In genomic region chr1:53558916-53559315, GRCh38 we compare ENCODE assay signal across 20 cellular contexts.
"Had no signal": no experiment of that assay in that cellular context is flagged by ENCODE, and none has a peak within 500 bp of the region (broad histone marks: within the 10 kb centered on the region; RNA-seq: fewer than 3 reads in every experiment).

No MANE protein-coding gene starts in this region.

- H3K36me3 ChIP-seq: left lung, prostate gland, spleen, thoracic aorta, tibial nerve, upper lobe of left lung, vagina had no signal

- H3K4me3 Mint-ChIP-seq: mesothelial cell of epicardium; naive B cell; natural killer cell treated with Interleukin-12 subunit alpha and Interleukin-12 subunit beta and Interleukin-15 and Interleukin-18, amount 100 ng/mL, for 72 hours; stimulated activated naive B cell treated with anti-CD40 and anti-IgM and Interleukin-4, amounts not matched to agents 10 μg/mL and 1 μg/mL and 100 μg/mL, for 72 hours; stimulated activated naive CD8-positive, alpha-beta T cell treated with anti-CD3 and anti-CD28 coated beads, Interleukin-15, Interleukin-2, amounts not matched to agents 100 ng/mL and 50 ng/mL, for 24 hours had no signal

- DNase-seq: effector CD4-positive, alpha-beta T cell; left cardiac atrium; mesenchymal stem cell; naive B cell; nucleus accumbens; stimulated activated CD4-positive, alpha-beta T cell treated with anti-CD3 and anti-CD28 coated beads, Interleukin-4, amount 100 ng/mL, for 4 hours; stimulated activated naive B cell treated with anti-CD40 and anti-IgM and Interleukin-4, amounts not matched to agents 10 μg/mL and 1 μg/mL and 100 μg/mL, for 72 hours had no signal

- H3K27me3 ChIP-seq: dorsolateral prefrontal cortex, tibial nerve, upper lobe of left lung, vagina had no signal

- H3K9me3 Mint-ChIP-seq: mesothelial cell of epicardium; natural killer cell treated with Interleukin-12 subunit alpha and Interleukin-12 subunit beta and Interleukin-15 and Interleukin-18, amount 100 ng/mL, for 72 hours; stimulated activated naive B cell treated with anti-CD40 and anti-IgM and Interleukin-4, amounts not matched to agents 10 μg/mL and 1 μg/mL and 100 μg/mL, for 72 hours; stimulated activated naive CD8-positive, alpha-beta T cell treated with anti-CD3 and anti-CD28 coated beads, Interleukin-15, Interleukin-2, amounts not matched to agents 100 ng/mL and 50 ng/mL, for 24 hours had no signal

- H3K36me3 Mint-ChIP-seq: mesothelial cell of epicardium; naive B cell; natural killer cell treated with Interleukin-12 subunit alpha and Interleukin-12 subunit beta and Interleukin-15 and Interleukin-18, amount 100 ng/mL, for 72 hours; stimulated activated naive B cell treated with anti-CD40 and anti-IgM and Interleukin-4, amounts not matched to agents 10 μg/mL and 1 μg/mL and 100 μg/mL, for 72 hours had no signal

- H3K4me3 ChIP-seq: dorsolateral prefrontal cortex, left lung, mucosa of descending colon, prostate gland, skin epidermis, spleen, thoracic aorta, tibial nerve, upper lobe of left lung, vagina had no signal

- H3K9me3 ChIP-seq: left lung, mucosa of descending colon, prostate gland, spleen, thoracic aorta, tibial nerve, upper lobe of left lung, vagina had no signal

- H3K4me1 Mint-ChIP-seq: naive B cell; stimulated activated naive B cell treated with anti-CD40 and anti-IgM and Interleukin-4, amounts not matched to agents 10 μg/mL and 1 μg/mL and 100 μg/mL, for 72 hours had no signal

- H3K27ac Mint-ChIP-seq: mesothelial cell of epicardium; naive B cell; stimulated activated naive B cell treated with anti-CD40 and anti-IgM and Interleukin-4, amounts not matched to agents 10 μg/mL and 1 μg/mL and 100 μg/mL, for 72 hours; stimulated activated naive CD8-positive, alpha-beta T cell treated with anti-CD3 and anti-CD28 coated beads, Interleukin-15, Interleukin-2, amounts not matched to agents 100 ng/mL and 50 ng/mL, for 24 hours had no signal

- H3K4me1 ChIP-seq: left lung, prostate gland, spleen, tibial nerve, upper lobe of left lung, vagina had no signal

- H3K27ac ChIP-seq: dorsolateral prefrontal cortex, left lung, prostate gland, skin epidermis, spleen, thoracic aorta, tibial nerve, upper lobe of left lung, vagina had no signal

- ATAC-seq: left cardiac atrium; left lung; mucosa of descending colon; natural killer cell treated with Interleukin-12 subunit alpha and Interleukin-12 subunit beta and Interleukin-15 and Interleukin-18, amount 100 ng/mL, for 72 hours; stimulated activated naive B cell treated with anti-CD40 and anti-IgM and Interleukin-4, amounts not matched to agents 10 μg/mL and 1 μg/mL and 100 μg/mL, for 72 hours had no signal
